ENCODE assay signal across 1 cellular context in the genomic region with DNA sequence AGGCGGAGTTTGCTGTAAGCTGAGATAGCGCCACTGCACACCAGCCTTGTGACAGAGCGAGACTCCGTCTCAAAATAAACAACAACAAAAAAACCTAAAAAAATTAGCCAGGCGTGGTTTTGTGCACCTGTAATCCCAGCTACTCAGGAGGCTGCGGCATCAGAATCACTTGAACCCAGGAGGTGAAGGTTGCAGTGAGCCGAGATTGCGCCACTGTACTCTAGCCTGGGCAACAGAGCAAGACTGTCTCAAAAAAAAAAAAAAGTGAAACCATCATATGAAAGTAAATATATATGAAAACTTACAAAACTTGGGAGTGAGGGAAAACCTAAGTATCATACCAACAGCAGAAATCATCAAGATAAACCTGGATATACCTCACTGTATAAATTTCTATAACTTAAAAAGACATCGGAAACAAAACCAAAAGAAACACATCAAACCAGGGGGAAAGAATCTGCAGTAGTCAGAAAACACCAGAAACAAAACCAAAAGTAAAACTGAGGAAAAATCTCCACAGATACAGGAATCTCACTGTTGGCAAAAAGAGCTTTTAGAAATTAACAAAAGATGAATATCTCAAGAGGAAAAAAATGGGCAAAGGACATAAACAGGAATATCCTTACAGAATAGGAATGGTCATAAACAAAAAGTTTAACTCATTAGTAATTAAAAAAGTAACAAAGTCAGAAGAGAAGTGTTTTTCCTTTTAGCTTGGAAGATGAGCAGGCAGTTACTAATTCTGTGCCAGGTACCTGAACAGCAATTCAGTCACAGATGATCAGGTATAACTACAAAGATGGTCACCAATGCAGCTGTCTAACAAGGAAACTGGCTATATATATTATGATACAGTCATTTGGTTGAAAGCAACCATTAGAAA.
TF ChIP-seq lines count a peak whose summit lies in the region.

No MANE protein-coding gene starts in this region.

TF ChIP-seq in GM12878, 131 proteins besides CTCF, POLR2A, EP300 and RAD21:
- no peak for TF ChIP-seq POLR2AphosphoS5 (IDR thresholded peaks at IDR 0.05; ENCODE audit: low read length)
- TF ChIP-seq BCL11A (IDR thresholded peaks at IDR 0.05; ENCODE audit: low read depth, low read length) = no peak
- TF ChIP-seq, protein P1, sequence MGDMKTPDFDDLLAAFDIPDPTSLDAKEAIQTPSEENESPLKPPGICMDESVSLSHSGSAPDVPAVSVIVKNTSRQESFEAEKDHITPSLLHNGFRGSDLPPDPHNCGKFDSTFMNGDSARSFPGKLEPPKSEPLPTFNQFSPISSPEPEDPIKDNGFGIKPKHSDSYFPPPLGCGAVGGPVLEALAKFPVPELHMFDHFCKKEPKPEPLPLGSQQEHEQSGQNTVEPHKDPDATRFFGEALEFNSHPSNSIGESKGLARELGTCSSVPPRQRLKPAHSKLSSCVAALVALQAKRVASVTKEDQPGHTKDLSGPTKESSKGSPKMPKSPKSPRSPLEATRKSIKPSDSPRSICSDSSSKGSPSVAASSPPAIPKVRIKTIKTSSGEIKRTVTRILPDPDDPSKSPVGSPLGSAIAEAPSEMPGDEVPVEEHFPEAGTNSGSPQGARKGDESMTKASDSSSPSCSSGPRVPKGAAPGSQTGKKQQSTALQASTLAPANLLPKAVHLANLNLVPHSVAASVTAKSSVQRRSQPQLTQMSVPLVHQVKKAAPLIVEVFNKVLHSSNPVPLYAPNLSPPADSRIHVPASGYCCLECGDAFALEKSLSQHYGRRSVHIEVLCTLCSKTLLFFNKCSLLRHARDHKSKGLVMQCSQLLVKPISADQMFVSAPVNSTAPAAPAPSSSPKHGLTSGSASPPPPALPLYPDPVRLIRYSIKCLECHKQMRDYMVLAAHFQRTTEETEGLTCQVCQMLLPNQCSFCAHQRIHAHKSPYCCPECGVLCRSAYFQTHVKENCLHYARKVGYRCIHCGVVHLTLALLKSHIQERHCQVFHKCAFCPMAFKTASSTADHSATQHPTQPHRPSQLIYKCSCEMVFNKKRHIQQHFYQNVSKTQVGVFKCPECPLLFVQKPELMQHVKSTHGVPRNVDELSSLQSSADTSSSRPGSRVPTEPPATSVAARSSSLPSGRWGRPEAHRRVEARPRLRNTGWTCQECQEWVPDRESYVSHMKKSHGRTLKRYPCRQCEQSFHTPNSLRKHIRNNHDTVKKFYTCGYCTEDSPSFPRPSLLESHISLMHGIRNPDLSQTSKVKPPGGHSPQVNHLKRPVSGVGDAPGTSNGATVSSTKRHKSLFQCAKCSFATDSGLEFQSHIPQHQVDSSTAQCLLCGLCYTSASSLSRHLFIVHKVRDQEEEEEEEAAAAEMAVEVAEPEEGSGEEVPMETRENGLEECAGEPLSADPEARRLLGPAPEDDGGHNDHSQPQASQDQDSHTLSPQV (IDR thresholded peaks at IDR 0.05) = no peak
- no peak for TF ChIP-seq SUPT20H (IDR thresholded peaks at IDR 0.05; ENCODE audit: borderline replicate concordance, control insufficient read depth, low read depth, low read length)
- TF ChIP-seq, protein P2, sequence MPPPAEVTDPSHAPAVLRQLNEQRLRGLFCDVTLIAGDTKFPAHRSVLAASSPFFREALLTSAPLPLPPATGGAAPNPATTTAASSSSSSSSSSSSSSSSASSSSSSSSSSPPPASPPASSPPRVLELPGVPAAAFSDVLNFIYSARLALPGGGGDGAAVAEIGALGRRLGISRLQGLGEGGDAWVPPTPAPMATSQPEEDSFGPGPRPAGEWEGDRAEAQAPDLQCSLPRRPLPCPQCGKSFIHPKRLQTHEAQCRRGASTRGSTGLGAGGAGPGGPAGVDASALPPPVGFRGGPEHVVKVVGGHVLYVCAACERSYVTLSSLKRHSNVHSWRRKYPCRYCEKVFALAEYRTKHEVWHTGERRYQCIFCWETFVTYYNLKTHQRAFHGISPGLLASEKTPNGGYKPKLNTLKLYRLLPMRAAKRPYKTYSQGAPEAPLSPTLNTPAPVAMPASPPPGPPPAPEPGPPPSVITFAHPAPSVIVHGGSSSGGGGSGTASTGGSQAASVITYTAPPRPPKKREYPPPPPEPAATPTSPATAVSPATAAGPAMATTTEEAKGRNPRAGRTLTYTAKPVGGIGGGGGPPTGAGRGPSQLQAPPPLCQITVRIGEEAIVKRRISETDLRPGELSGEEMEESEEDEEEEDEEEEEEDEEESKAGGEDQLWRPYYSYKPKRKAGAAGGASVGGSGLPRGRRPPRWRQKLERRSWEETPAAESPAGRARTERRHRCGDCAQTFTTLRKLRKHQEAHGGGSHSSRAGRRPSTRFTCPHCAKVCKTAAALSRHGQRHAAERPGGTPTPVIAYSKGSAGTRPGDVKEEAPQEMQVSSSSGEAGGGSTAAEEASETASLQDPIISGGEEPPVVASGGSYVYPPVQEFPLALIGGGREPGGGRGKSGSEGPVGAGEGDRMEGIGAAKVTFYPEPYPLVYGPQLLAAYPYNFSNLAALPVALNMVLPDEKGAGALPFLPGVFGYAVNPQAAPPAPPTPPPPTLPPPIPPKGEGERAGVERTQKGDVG (CRISPR knock-in tag; IDR thresholded peaks at IDR 0.05) = no peak
- no peak for TF ChIP-seq ZSCAN29 (IDR thresholded peaks at IDR 0.05)
- TF ChIP-seq, protein P3, sequence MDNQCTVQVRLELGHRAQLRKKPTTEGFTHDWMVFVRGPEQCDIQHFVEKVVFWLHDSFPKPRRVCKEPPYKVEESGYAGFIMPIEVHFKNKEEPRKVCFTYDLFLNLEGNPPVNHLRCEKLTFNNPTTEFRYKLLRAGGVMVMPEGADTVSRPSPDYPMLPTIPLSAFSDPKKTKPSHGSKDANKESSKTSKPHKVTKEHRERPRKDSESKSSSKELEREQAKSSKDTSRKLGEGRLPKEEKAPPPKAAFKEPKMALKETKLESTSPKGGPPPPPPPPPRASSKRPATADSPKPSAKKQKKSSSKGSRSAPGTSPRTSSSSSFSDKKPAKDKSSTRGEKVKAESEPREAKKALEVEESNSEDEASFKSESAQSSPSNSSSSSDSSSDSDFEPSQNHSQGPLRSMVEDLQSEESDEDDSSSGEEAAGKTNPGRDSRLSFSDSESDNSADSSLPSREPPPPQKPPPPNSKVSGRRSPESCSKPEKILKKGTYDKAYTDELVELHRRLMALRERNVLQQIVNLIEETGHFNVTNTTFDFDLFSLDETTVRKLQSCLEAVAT (IDR thresholded peaks at IDR 0.05) = no peak
- no peak for TF ChIP-seq BMI1 (IDR thresholded peaks at IDR 0.05; ENCODE audit: borderline replicate concordance)
- TF ChIP-seq EZH2 (IDR thresholded peaks at IDR 0.05; ENCODE audit: borderline replicate concordance, control insufficient read depth, low read depth, low read length) = no peak
- no peak for TF ChIP-seq SMAD1 (IDR thresholded peaks at IDR 0.05; ENCODE audit: low read depth, partially characterized antibody)
- TF ChIP-seq, protein P4, sequence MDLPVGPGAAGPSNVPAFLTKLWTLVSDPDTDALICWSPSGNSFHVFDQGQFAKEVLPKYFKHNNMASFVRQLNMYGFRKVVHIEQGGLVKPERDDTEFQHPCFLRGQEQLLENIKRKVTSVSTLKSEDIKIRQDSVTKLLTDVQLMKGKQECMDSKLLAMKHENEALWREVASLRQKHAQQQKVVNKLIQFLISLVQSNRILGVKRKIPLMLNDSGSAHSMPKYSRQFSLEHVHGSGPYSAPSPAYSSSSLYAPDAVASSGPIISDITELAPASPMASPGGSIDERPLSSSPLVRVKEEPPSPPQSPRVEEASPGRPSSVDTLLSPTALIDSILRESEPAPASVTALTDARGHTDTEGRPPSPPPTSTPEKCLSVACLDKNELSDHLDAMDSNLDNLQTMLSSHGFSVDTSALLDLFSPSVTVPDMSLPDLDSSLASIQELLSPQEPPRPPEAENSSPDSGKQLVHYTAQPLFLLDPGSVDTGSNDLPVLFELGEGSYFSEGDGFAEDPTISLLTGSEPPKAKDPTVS (IDR thresholded peaks at IDR 0.05; ENCODE audit: low read depth, low read length) = no peak
- no peak for TF ChIP-seq PML (IDR thresholded peaks at IDR 0.05; ENCODE audit: low read length)
- TF ChIP-seq ZNF384 (IDR thresholded peaks at IDR 0.05; ENCODE audit: borderline replicate concordance, low read depth, low read length) = no peak
- no peak for TF ChIP-seq HDAC2 (IDR thresholded peaks at IDR 0.05)
- no peak for TF ChIP-seq ZNF217 (IDR thresholded peaks at IDR 0.05)
- TF ChIP-seq NFIC (IDR thresholded peaks at IDR 0.05; ENCODE audit: low read depth, low read length) = no peak
